ENCODE assay signal across 10 cellular contexts in genomic region chr1:206921772-206922265, GRCh38. TPM values are rescaled to one million over a fixed set of nuclear protein-coding genes. Genes with fewer than 3 reads are reported as not detected.
DNase-seq lines count a peak whose midpoint lies in the region; ATAC-seq and TF ChIP-seq lines count a peak whose summit lies in the region.
"Had no signal": no experiment of that assay in that cellular context is flagged by ENCODE, and none has a peak within 500 bp of the region (broad histone marks: within the 10 kb centered on the region; RNA-seq: fewer than 3 reads in every experiment).

FCMR (minus strand) TSS chr1:206921941; CDS start chr1:206921854, 87 bp downstream.

- H3K4me1 ChIP-seq in vagina (no peaks in the 10 kb centered on the region), sigmoid colon (no peaks in the 10 kb centered on the region)

- peak in 1 of 4 donors; percentile 33 for TF ChIP-seq EP300 in sigmoid colon (IDR thresholded peaks at IDR 0.05)

- H3K36me3 ChIP-seq in vagina (no peaks in the 10 kb centered on the region), sigmoid colon (no peaks in the 10 kb centered on the region)

- no peak for TF ChIP-seq POLR2A in vagina (IDR thresholded peaks at IDR 0.05)
- TF ChIP-seq POLR2A in sigmoid colon (IDR thresholded peaks at IDR 0.05), result no peak

- intact Hi-C loops in left ventricle myocardium superior (cut with micrococcal nuclease) (no loop called here), vagina (cut with DNase I) (no loop called here), sigmoid colon (cut with DNase I) (no loop called here)

- no peaks in the 10 kb centered on the region for H3K27me3 ChIP-seq in vagina
- H3K27me3 ChIP-seq in sigmoid colon, result no peaks in the 10 kb centered on the region

- peak within 1 kb of the TSS in 1 of 2 donors; percentile 20 for H3K4me3 ChIP-seq in vagina
- no peak within 1 kb of the TSS for H3K4me3 ChIP-seq in sigmoid colon

- peak within 1 kb of the TSS; percentile 67 for H3K27ac ChIP-seq in vagina
- peak within 1 kb of the TSS in 1 of 4 donors; percentile 2 for H3K27ac ChIP-seq in sigmoid colon
- H3K27ac ChIP-seq: epithelial cell of prostate had no signal

- DNase-seq in stimulated activated CD4-positive, alpha-beta T cell treated with anti-CD3 and anti-CD28 coated beads, Interleukin-4, amount 100 ng/mL, for 24 hours, result peak; percentile 47
- no peak for DNase-seq in stimulated activated CD4-positive, alpha-beta T cell treated with anti-CD3 and anti-CD28 coated beads, Interleukin-12 subunit alpha, Interleukin-12 subunit beta, amount 100 ng/mL, for 4 hours
- DNase-seq in SKM-1 (lab: John Stamatoyannopoulos, UW; ENCODE audit: unreplicated experiment) (peak; percentile 97), left ventricle myocardium superior (no peak), vagina (ENCODE audit: extremely low spot score in 2 of 2) (no peak), SW480 (ENCODE audit: low spot score) (no peak), sigmoid colon (no peak), NCI-H2171 (lab: John Stamatoyannopoulos, UW) (no peak)
- DNase-seq: EL had no signal

- no peaks in the 10 kb centered on the region for H3K9me3 ChIP-seq in vagina
- no peaks in the 10 kb centered on the region for H3K9me3 ChIP-seq in sigmoid colon

- TF ChIP-seq CTCF in vagina (IDR thresholded peaks at IDR 0.05) (no peak), sigmoid colon (IDR thresholded peaks at IDR 0.05) (no peak)

- ATAC-seq in left ventricle myocardium superior, result peak; percentile 49

- 33 to 63% methylated on average over 7 of the region's 7 CpGs for WGBS in sigmoid colon, 2 donors

RNA-seq across cellular contexts. Expression of gene FCMR, which starts in this region (rescaled TPM):
- total RNA-seq in left ventricle myocardium superior (6.2 TPM), vagina (12.3 TPM), sigmoid colon (1 to 10 TPM in 2 of 4 donors, under 1 TPM in 1, not detected in 1; 0.49 to 1.5 (median 1.1) TPM)
- 100 to 1,000 TPM in 1 of 3 donors, 1 to 10 TPM in 2; 1.8 to 111 (median 3.5) TPM for polyA plus RNA-seq in sigmoid colon

Comparison
In these comparisons a context has a peak if more than half of its experiments do, and no peak if none do; other contexts are left out.
1. DNase-seq: peak in stimulated activated CD4-positive, alpha-beta T cell treated with anti-CD3 and anti-CD28 coated beads, Interleukin-4, amount 100 ng/mL, for 24 hours (single experiment) and SKM-1 (single experiment); none in stimulated activated CD4-positive, alpha-beta T cell treated with anti-CD3 and anti-CD28 coated beads, Interleukin-12 subunit alpha, Interleukin-12 subunit beta, amount 100 ng/mL, for 4 hours (single experiment), left ventricle myocardium superior (single experiment), vagina (0 of 2), SW480 (single experiment), sigmoid colon (single experiment) and NCI-H2171 (single experiment).